Comparison of ENCODE assay signal across 1 cellular context in the genomic region with DNA sequence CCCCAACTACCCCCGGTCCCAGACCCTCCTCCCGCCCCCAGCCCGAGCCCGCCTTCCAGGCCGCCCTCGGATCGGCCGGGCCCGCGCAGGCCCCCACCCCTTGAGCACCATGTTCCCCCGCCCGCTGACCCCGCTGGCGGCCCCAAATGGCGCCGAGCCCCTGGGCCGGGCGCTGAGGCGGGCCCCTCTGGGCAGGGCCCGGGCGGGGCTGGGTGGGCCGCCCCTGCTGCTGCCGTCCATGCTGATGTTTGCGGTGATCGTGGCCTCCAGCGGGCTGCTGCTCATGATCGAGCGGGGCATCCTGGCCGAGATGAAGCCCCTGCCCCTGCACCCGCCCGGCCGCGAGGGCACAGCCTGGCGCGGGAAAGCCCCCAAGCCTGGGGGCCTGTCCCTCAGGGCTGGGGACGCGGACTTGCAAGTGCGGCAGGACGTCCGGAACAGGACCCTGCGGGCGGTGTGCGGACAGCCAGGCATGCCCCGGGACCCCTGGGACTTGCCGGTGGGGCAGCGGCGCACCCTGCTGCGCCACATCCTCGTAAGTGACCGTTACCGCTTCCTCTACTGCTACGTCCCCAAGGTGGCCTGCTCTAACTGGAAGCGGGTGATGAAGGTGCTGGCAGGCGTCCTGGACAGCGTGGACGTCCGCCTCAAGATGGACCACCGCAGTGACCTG.
TF ChIP-seq lines count a peak whose summit lies in the region.

No MANE protein-coding gene starts in this region.

TF ChIP-seq in K562, 482 proteins besides CTCF, POLR2A, EP300 and RAD21 (continued from another document and continues in another):
- TF ChIP-seq DEAF1 (CRISPR knock-in tag; IDR thresholded peaks at IDR 0.05) (no peak), CLOCK (CRISPR knock-in tag; IDR thresholded peaks at IDR 0.05; ENCODE audit: borderline replicate concordance) (no peak), IRF2 (CRISPR knock-in tag; IDR thresholded peaks at IDR 0.05) (0 out of 2 replicates have a peak, but pooled peaks have one; percentile 17), HMG20B (CRISPR knock-in tag; IDR thresholded peaks at IDR 0.05) (no peak), KLF1 (tag; IDR thresholded peaks at IDR 0.05) (no peak), HNRNPL (IDR thresholded peaks at IDR 0.05; ENCODE audit: low read depth, low read length) (no peak), ZNF655 (CRISPR knock-in tag; IDR thresholded peaks at IDR 0.05) (no peak), FOXK2 (conservative IDR thresholded peaks at IDR 0.05 in 1 of 2, IDR thresholded peaks at IDR 0.05 in 1 of 2; ENCODE audit: low read depth in 2 of 2) (no peak), DACH1 (IDR thresholded peaks at IDR 0.05; ENCODE audit: partially characterized antibody) (no peak), RBM14 (IDR thresholded peaks at IDR 0.05; ENCODE audit: borderline replicate concordance, insufficient read depth, low read depth, low read length) (no peak), ZNF436 (CRISPR knock-in tag; IDR thresholded peaks at IDR 0.05) (no peak), MTA3 (IDR thresholded peaks at IDR 0.05; ENCODE audit: borderline replicate concordance) (0 out of 2 replicates have a peak, but pooled peaks have one; percentile 41), BACH1 (tag; IDR thresholded peaks at IDR 0.05) (no peak), RFX5 (IDR thresholded peaks at IDR 0.05; ENCODE audit: low read depth, low read length) (no peak), NFIC (IDR thresholded peaks at IDR 0.05) (0 out of 2 replicates have a peak, but pooled peaks have one; percentile 8), TRIM25 (IDR thresholded peaks at IDR 0.05; ENCODE audit: borderline replicate concordance) (no peak), IFI16 (CRISPR knock-in tag; IDR thresholded peaks at IDR 0.05) (no peak), CBFA2T3 (IDR thresholded peaks at IDR 0.05) (no peak), CCAR2 (IDR thresholded peaks at IDR 0.05; ENCODE audit: low read depth, low read length) (no peak), DDX20 (tag; IDR thresholded peaks at IDR 0.05; ENCODE audit: low read depth) (no peak), ZNF740 (CRISPR knock-in tag; IDR thresholded peaks at IDR 0.05) (no peak), ZNF740 (tag; IDR thresholded peaks at IDR 0.05) (no peak), SUPT5H (IDR thresholded peaks at IDR 0.05) (peak; percentile 30; the same call in 1 of the 2 replicates), MCM7 (IDR thresholded peaks at IDR 0.05) (no peak), ZNF668 (CRISPR knock-in tag; IDR thresholded peaks at IDR 0.05) (no peak), NFYB (IDR thresholded peaks at IDR 0.05; ENCODE audit: extremely low read depth, insufficient read length) (no peak), SLC30A9 (CRISPR knock-in tag; IDR thresholded peaks at IDR 0.05) (no peak), MEF2D (tag; conservative IDR thresholded peaks at IDR 0.05; ENCODE audit: low read depth) (no peak), ZNF830 (CRISPR knock-in tag; IDR thresholded peaks at IDR 0.05) (no peak), ZBTB7A (IDR thresholded peaks at IDR 0.05; ENCODE audit: borderline replicate concordance, control insufficient read depth, low read depth, low read length) (peak; percentile 25; the same call in 1 of the 2 replicates), HMG20A (CRISPR knock-in tag; conservative IDR thresholded peaks at IDR 0.05) (no peak), HNRNPLL (IDR thresholded peaks at IDR 0.05; ENCODE audit: low read depth, low read length, poor library complexity, severe bottlenecking) (peak; percentile 47), ZBTB34 (CRISPR knock-in tag; IDR thresholded peaks at IDR 0.05) (no peak), PRDM10 (IDR thresholded peaks at IDR 0.05; ENCODE audit: partially characterized antibody) (peak; percentile 49), EZH2 (IDR thresholded peaks at IDR 0.05; ENCODE audit: borderline replicate concordance, low read depth, low read length) (no peak), ELF2 (CRISPR knock-in tag; IDR thresholded peaks at IDR 0.05) (no peak), RBM22 (IDR thresholded peaks at IDR 0.05; ENCODE audit: low read depth, low read length, poor library complexity, severe bottlenecking) (peak; percentile 84)
- TF ChIP-seq, protein P1, sequence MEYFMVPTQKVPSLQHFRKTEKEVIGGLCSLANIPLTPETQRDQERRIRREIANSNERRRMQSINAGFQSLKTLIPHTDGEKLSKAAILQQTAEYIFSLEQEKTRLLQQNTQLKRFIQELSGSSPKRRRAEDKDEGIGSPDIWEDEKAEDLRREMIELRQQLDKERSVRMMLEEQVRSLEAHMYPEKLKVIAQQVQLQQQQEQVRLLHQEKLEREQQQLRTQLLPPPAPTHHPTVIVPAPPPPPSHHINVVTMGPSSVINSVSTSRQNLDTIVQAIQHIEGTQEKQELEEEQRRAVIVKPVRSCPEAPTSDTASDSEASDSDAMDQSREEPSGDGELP (CRISPR knock-in tag; IDR thresholded peaks at IDR 0.05; ENCODE audit: borderline replicate concordance) = no peak; the same call in 1 of the 2 replicates
- TF ChIP-seq, protein P2, sequence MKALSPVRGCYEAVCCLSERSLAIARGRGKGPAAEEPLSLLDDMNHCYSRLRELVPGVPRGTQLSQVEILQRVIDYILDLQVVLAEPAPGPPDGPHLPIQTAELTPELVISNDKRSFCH (CRISPR knock-in tag; IDR thresholded peaks at IDR 0.05) = no peak
- TF ChIP-seq, protein P2 (tag; IDR thresholded peaks at IDR 0.05) = 0 out of 2 replicates have a peak, but pooled peaks have one; percentile 26
- TF ChIP-seq, protein P3, sequence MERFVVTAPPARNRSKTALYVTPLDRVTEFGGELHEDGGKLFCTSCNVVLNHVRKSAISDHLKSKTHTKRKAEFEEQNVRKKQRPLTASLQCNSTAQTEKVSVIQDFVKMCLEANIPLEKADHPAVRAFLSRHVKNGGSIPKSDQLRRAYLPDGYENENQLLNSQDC (CRISPR knock-in tag; IDR thresholded peaks at IDR 0.05) = no peak
- TF ChIP-seq, protein P4, sequence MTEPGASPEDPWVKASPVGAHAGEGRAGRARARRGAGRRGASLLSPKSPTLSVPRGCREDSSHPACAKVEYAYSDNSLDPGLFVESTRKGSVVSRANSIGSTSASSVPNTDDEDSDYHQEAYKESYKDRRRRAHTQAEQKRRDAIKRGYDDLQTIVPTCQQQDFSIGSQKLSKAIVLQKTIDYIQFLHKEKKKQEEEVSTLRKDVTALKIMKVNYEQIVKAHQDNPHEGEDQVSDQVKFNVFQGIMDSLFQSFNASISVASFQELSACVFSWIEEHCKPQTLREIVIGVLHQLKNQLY (CRISPR knock-in tag; conservative IDR thresholded peaks at IDR 0.05) = no peak
- TF ChIP-seq, protein P5, sequence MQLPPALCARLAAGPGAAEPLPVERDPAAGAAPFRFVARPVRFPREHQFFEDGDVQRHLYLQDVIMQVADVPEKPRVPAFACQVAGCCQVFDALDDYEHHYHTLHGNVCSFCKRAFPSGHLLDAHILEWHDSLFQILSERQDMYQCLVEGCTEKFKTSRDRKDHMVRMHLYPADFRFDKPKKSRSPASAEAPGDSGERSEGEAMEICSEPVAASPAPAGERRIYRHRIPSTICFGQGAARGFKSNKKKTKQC (CRISPR knock-in tag; IDR thresholded peaks at IDR 0.05) = no peak
